ENCODE assay signal across 1 cellular context in the genomic region with DNA sequence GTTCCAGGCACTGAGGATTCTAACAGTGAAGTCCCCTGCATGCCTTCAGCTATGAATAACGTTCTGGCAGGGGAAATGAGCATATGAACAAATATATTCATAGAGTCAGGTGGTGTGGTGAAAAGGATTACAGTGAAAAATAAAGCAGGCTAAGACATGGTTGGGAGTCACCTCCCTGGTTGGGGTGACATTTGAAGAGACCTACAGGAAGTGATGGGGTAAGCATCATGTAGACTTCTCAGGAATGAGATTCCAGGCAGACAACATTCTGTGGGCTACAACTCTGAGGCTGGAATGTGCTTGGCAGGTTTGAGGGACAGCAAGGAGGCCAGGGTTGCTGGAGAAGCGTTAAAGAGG.
TF ChIP-seq lines count a peak whose summit lies in the region.

No MANE protein-coding gene starts in this region.

TF ChIP-seq in H1, 55 proteins besides CTCF, POLR2A, EP300 and RAD21:
- no peak for TF ChIP-seq ASH2L (IDR thresholded peaks at IDR 0.05; ENCODE audit: low read length)
- TF ChIP-seq TEAD4 (IDR thresholded peaks at IDR 0.05; ENCODE audit: low read depth, low read length) = peak; percentile 41; the same call in 1 of the 2 replicates
